17 cellular contexts compared by ENCODE assay signal in the genomic region with DNA sequence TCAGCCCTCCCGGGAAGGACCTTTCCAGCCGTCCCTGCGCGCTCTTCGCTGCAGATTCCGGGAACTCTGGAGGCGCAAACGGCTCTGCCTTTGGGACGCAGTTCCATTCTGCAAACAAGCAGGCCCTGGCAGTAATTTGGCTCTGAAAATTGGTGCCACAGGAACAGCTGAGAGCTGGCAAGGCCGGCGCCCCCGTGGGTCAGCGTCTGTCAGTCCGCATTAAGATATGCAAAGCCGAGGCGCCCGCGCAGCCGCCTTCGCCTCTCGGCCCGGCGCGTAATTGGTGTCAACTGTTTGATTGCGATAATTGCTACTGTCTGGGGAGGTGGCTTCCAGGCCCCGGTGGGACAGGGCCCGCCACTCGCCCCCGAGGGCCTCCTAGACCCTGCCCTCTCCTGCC.
DNase-seq lines count a peak whose midpoint lies in the region; ATAC-seq and TF ChIP-seq lines count a peak whose summit lies in the region.
"Had no signal": no experiment of that assay in that cellular context is flagged by ENCODE, and none has a peak within 500 bp of the region (broad histone marks: within the 10 kb centered on the region; RNA-seq: fewer than 3 reads in every experiment).

No MANE protein-coding gene starts in this region.

- H3K9me3 Mint-ChIP-seq in WTC11 (no peaks in the 10 kb centered on the region), glutamatergic neuron (ENCODE audit: unreplicated experiment) (peaks cover 3% of the 10 kb centered on the region)
- H3K9me3 Mint-ChIP-seq in activated T-cell treated with anti-CD3 and anti-CD28 coated beads, Interleukin-2, amount 50 U/mL, for 24 hours: no peaks in the 10 kb centered on the region

- POLR2A ChIA-PET in WTC11 (lab: Charles Lee): interaction anchor here (2.3 kb wide), 1 partner anchor 12 kb away, joined by 6 read pairs; no protein-coding TSS in a partner anchor

- no peak overlapping the region for H3K27ac Mint-ChIP-seq in WTC11
- no peak overlapping the region for H3K27ac Mint-ChIP-seq in glutamatergic neuron (ENCODE audit: unreplicated experiment)
- no peak overlapping the region for H3K27ac Mint-ChIP-seq in activated T-cell treated with anti-CD3 and anti-CD28 coated beads, Interleukin-2, amount 50 U/mL, for 24 hours
- H3K27ac Mint-ChIP-seq: CD8-positive, alpha-beta T cell had no signal

- H3K4me1 Mint-ChIP-seq in WTC11: peaks cover 48% of the 10 kb centered on the region
- peaks cover 20% of the 10 kb centered on the region for H3K4me1 Mint-ChIP-seq in glutamatergic neuron (ENCODE audit: low read depth, unreplicated experiment)
- H3K4me1 Mint-ChIP-seq in activated T-cell treated with anti-CD3 and anti-CD28 coated beads, Interleukin-2, amount 50 U/mL, for 24 hours (ENCODE audit: low read depth): no peaks in the 10 kb centered on the region

- H4K20me1 ChIP-seq in neural cell (ENCODE audit: insufficient read depth): no peaks in the 10 kb centered on the region

- TF ChIP-seq RAD21 in neural cell (conservative IDR thresholded peaks at IDR 0.05): no peak

- no peak overlapping the region for H2AFZ ChIP-seq in neural cell (ENCODE audit: low read depth, low read length)

- in situ Hi-C loops in G401 (cut with HindIII; ENCODE audit: low sequenced_read_pairs): no loop called here

- peaks cover 56% of the 10 kb centered on the region for H3K27me3 ChIP-seq in neural cell (ENCODE audit: insufficient read depth, low read depth, low read length)

- H3F3A ChIP-seq in neural cell (ENCODE audit: insufficient read depth, low read length, poor library complexity, severe bottlenecking): no peaks in the 10 kb centered on the region

- peak overlapping the region; percentile 21 for H3K4me3 ChIP-seq in neural cell (ENCODE audit: low read length)
- H3K4me3 ChIP-seq: SK-N-MC had no signal

- no peak overlapping the region for H3K27ac ChIP-seq in neural cell (ENCODE audit: low read length)
- H3K27ac ChIP-seq: KMS-11, SK-N-MC had no signal

- H3K36me3 ChIP-seq in neural cell (ENCODE audit: insufficient read depth, low read length): no peaks in the 10 kb centered on the region

- no peak for TF ChIP-seq EP300 in neural cell (conservative IDR thresholded peaks at IDR 0.05; ENCODE audit: poor library complexity, severe bottlenecking)

- ATAC-seq in WTC11: no peak
- ATAC-seq: CD8-positive, alpha-beta T cell had no signal

- H3K9me3 ChIP-seq in neural cell (ENCODE audit: low read length): no peaks in the 10 kb centered on the region

- CTCF ChIA-PET in WTC11 (lab: Charles Lee): interaction anchor here (0.6 to 3.3 kb wide), 12 partner anchors 17 to 292 kb away, joined by 3 to 24 read pairs (median 6); no protein-coding TSS in a partner anchor

- no peak overlapping the region for H3K9ac ChIP-seq in neural cell (ENCODE audit: low read length)
- H3K9ac ChIP-seq: KMS-11 had no signal

- peak overlapping the region; percentile 38 for H3K4me3 Mint-ChIP-seq in WTC11
- H3K4me3 Mint-ChIP-seq in glutamatergic neuron (ENCODE audit: unreplicated experiment): no peak overlapping the region
- no peak overlapping the region for H3K4me3 Mint-ChIP-seq in activated T-cell treated with anti-CD3 and anti-CD28 coated beads, Interleukin-2, amount 50 U/mL, for 24 hours
- H3K4me3 Mint-ChIP-seq: CD8-positive, alpha-beta T cell had no signal

- H3K27me3 Mint-ChIP-seq in WTC11 (ENCODE audit: low read depth) (peaks cover 100% of the 10 kb centered on the region), glutamatergic neuron (ENCODE audit: unreplicated experiment) (peaks cover 14% of the 10 kb centered on the region)
- H3K27me3 Mint-ChIP-seq in activated T-cell treated with anti-CD3 and anti-CD28 coated beads, Interleukin-2, amount 50 U/mL, for 24 hours: peaks cover 54% of the 10 kb centered on the region

- H3K36me3 Mint-ChIP-seq in WTC11: no peaks in the 10 kb centered on the region
- H3K36me3 Mint-ChIP-seq in glutamatergic neuron (ENCODE audit: unreplicated experiment): peaks cover 4% of the 10 kb centered on the region
- H3K36me3 Mint-ChIP-seq in activated T-cell treated with anti-CD3 and anti-CD28 coated beads, Interleukin-2, amount 50 U/mL, for 24 hours (ENCODE audit: low read depth): no peaks in the 10 kb centered on the region
- H3K36me3 Mint-ChIP-seq: CD8-positive, alpha-beta T cell had no signal

- TF ChIP-seq CTCF in WTC11 (IDR thresholded peaks at IDR 0.05) (no peak), glutamatergic neuron (IDR thresholded peaks at IDR 0.05; ENCODE audit: partially characterized antibody, unreplicated experiment) (no peak), neural cell (IDR thresholded peaks at IDR 0.05; ENCODE audit: poor library complexity, severe bottlenecking) (no peak), GM10266 (IDR thresholded peaks at IDR 0.05; ENCODE audit: control insufficient read depth, insufficient read depth, low read depth, missing control alignments) (no peak)

- no peak overlapping the region for H3K4me2 ChIP-seq in neural cell (ENCODE audit: low read length)
- H3K4me2 ChIP-seq: KMS-11 had no signal

- DNase-seq in G401 (ENCODE audit: low spot score): peak; percentile 61
- peak; percentile 38 for DNase-seq in WTC11 (ENCODE audit: low spot score)
- peak; percentile 54 for DNase-seq in glutamatergic neuron
- no peak for DNase-seq in activated T-cell treated with anti-CD3 and anti-CD28 coated beads, Interleukin-2, amount 50 U/mL, for 24 hours
- DNase-seq in activated CD8-positive, alpha-beta memory T cell treated with anti-CD3 and anti-CD28 coated beads, Interleukin-2, amount 50 U/mL, for 4 hours: no peak
- DNase-seq in NCI-H1417 treated with DMSO at 0.1 percent for 48 hours (lab: John Stamatoyannopoulos, UW): no peak
- DNase-seq in GM10266 (ENCODE audit: extremely low spot score): no peak
- DNase-seq: CD8-positive, alpha-beta T cell; DMS79; GDM1; NCI-H1048; NCI-H1694; NCI-H526; Right ventricle myocardium superior had no signal

- H3K79me2 ChIP-seq in neural cell (replicated peaks; ENCODE audit: insufficient read depth, low read length): no peaks in the 10 kb centered on the region

- H3K9me2 ChIP-seq in neural cell (ENCODE audit: insufficient read depth, low read length): no peaks in the 10 kb centered on the region

TF ChIP-seq in WTC11, 78 proteins besides CTCF, POLR2A, EP300 and RAD21 (continues in another document):
- TF ChIP-seq ZNF138 (CRISPR knock-in tag; conservative IDR thresholded peaks at IDR 0.05): no peak
- TF ChIP-seq, protein P1, sequence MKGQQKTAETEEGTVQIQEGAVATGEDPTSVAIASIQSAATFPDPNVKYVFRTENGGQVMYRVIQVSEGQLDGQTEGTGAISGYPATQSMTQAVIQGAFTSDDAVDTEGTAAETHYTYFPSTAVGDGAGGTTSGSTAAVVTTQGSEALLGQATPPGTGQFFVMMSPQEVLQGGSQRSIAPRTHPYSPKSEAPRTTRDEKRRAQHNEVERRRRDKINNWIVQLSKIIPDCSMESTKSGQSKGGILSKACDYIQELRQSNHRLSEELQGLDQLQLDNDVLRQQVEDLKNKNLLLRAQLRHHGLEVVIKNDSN (CRISPR knock-in tag; IDR thresholded peaks at IDR 0.05): 0 out of 2 replicates have a peak, but pooled peaks have one; percentile 9

TF ChIP-seq in neural cell, 6 proteins besides CTCF, POLR2A, EP300 and RAD21:
- TF ChIP-seq, protein P2, sequence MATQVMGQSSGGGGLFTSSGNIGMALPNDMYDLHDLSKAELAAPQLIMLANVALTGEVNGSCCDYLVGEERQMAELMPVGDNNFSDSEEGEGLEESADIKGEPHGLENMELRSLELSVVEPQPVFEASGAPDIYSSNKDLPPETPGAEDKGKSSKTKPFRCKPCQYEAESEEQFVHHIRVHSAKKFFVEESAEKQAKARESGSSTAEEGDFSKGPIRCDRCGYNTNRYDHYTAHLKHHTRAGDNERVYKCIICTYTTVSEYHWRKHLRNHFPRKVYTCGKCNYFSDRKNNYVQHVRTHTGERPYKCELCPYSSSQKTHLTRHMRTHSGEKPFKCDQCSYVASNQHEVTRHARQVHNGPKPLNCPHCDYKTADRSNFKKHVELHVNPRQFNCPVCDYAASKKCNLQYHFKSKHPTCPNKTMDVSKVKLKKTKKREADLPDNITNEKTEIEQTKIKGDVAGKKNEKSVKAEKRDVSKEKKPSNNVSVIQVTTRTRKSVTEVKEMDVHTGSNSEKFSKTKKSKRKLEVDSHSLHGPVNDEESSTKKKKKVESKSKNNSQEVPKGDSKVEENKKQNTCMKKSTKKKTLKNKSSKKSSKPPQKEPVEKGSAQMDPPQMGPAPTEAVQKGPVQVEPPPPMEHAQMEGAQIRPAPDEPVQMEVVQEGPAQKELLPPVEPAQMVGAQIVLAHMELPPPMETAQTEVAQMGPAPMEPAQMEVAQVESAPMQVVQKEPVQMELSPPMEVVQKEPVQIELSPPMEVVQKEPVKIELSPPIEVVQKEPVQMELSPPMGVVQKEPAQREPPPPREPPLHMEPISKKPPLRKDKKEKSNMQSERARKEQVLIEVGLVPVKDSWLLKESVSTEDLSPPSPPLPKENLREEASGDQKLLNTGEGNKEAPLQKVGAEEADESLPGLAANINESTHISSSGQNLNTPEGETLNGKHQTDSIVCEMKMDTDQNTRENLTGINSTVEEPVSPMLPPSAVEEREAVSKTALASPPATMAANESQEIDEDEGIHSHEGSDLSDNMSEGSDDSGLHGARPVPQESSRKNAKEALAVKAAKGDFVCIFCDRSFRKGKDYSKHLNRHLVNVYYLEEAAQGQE (IDR thresholded peaks at IDR 0.05; ENCODE audit: borderline replicate concordance): no peak
- no peak for TF ChIP-seq EZH2 (IDR thresholded peaks at IDR 0.05; ENCODE audit: borderline replicate concordance, insufficient read depth, low read length, poor library complexity, severe bottlenecking)
- no peak for TF ChIP-seq MXI1 (conservative IDR thresholded peaks at IDR 0.05; ENCODE audit: poor library complexity, severe bottlenecking)
- no peak for TF ChIP-seq SMC3 (conservative IDR thresholded peaks at IDR 0.05; ENCODE audit: poor library complexity)
- TF ChIP-seq POLR2AphosphoS5 (IDR thresholded peaks at IDR 0.05): no peak
- no peak for TF ChIP-seq TAF1 (IDR thresholded peaks at IDR 0.05; ENCODE audit: low read depth)

Comparison
In these comparisons a context has a peak if more than half of its experiments do, and no peak if none do; other contexts are left out.
1. DNase-seq: peak in G401 (single experiment), WTC11 (single experiment) and glutamatergic neuron (single experiment); none in activated T-cell treated with anti-CD3 and anti-CD28 coated beads, Interleukin-2, amount 50 U/mL, for 24 hours (single experiment), activated CD8-positive, alpha-beta memory T cell treated with anti-CD3 and anti-CD28 coated beads, Interleukin-2, amount 50 U/mL, for 4 hours (single experiment), NCI-H1417 treated with DMSO at 0.1 percent for 48 hours (single experiment) and GM10266 (single experiment).